In genomic region chr10:87845624-87846377, GRCh38 we compare ENCODE assay signal across 1 cellular context.
TF ChIP-seq lines count a peak whose summit lies in the region.

No MANE protein-coding gene starts in this region.

TF ChIP-seq in HEK293, 187 proteins besides CTCF, POLR2A, EP300 and RAD21 (continued from another document and continues in another):
- no peak for TF ChIP-seq ZNF18 (tag by site-specific recombination; IDR thresholded peaks at IDR 0.05)
- peak; percentile 100 for TF ChIP-seq SP7 (tag by site-specific recombination; IDR thresholded peaks at IDR 0.05)
- TF ChIP-seq FEZF1 (tag by site-specific recombination; IDR thresholded peaks at IDR 0.05) = peak; percentile 89
- TF ChIP-seq ZNF114 (tag by site-specific recombination; IDR thresholded peaks at IDR 0.05) = no peak
- no peak for TF ChIP-seq GLI4 (tag by site-specific recombination; IDR thresholded peaks at IDR 0.05)
- no peak for TF ChIP-seq ZNF404 (tag by site-specific recombination; IDR thresholded peaks at IDR 0.05)
- TF ChIP-seq ZNF24 (tag by site-specific recombination; IDR thresholded peaks at IDR 0.05) = peak; percentile 99
- TF ChIP-seq ZNF629 (tag by site-specific recombination; IDR thresholded peaks at IDR 0.05) = peak; percentile 100
- TF ChIP-seq ZBTB10 (tag by site-specific recombination; IDR thresholded peaks at IDR 0.05) = no peak
- peak; percentile 93 for TF ChIP-seq GFI1B (tag by site-specific recombination; IDR thresholded peaks at IDR 0.05)
- TF ChIP-seq ZNF596 (tag by site-specific recombination; IDR thresholded peaks at IDR 0.05) = peak; percentile 44; the same call in 1 of the 2 replicates
- peak; percentile 88 for TF ChIP-seq ZNF558 (tag by site-specific recombination; IDR thresholded peaks at IDR 0.05)
- no peak for TF ChIP-seq ZNF585B (tag by site-specific recombination; IDR thresholded peaks at IDR 0.05)
- TF ChIP-seq ZFHX2 (tag by site-specific recombination; conservative IDR thresholded peaks at IDR 0.05) = no peak
- TF ChIP-seq ZNF266 (tag by site-specific recombination; IDR thresholded peaks at IDR 0.05; ENCODE audit: low read depth) = peak; percentile 87; the same call in 1 of the 2 replicates
- TF ChIP-seq ZNF391 (tag by site-specific recombination; IDR thresholded peaks at IDR 0.05; ENCODE audit: borderline replicate concordance, low read depth) = peak; percentile 99
- no peak for TF ChIP-seq ZNF426 (tag by site-specific recombination; IDR thresholded peaks at IDR 0.05)
- TF ChIP-seq ZFP37 (tag by site-specific recombination; IDR thresholded peaks at IDR 0.05) = peak; percentile 94
- TF ChIP-seq ZSCAN5A (tag by site-specific recombination; IDR thresholded peaks at IDR 0.05) = 0 out of 2 replicates have a peak, but pooled peaks have one; percentile 71
- TF ChIP-seq MYNN (tag by site-specific recombination; IDR thresholded peaks at IDR 0.05; ENCODE audit: borderline replicate concordance) = no peak
- TF ChIP-seq ZNF513 (tag by site-specific recombination; IDR thresholded peaks at IDR 0.05) = peak; percentile 63; the same call in 1 of the 2 replicates
- no peak for TF ChIP-seq ZNF112 (tag by site-specific recombination; IDR thresholded peaks at IDR 0.05)
- no peak for TF ChIP-seq GLIS2 (tag by site-specific recombination; IDR thresholded peaks at IDR 0.05)
- TF ChIP-seq ZNF654 (tag by site-specific recombination; IDR thresholded peaks at IDR 0.05; ENCODE audit: low read depth) = peak; percentile 42
- TF ChIP-seq ZSCAN16 (tag by site-specific recombination; IDR thresholded peaks at IDR 0.05) = no peak
- no peak for TF ChIP-seq REST (tag by site-specific recombination; IDR thresholded peaks at IDR 0.05)
- 0 out of 2 replicates have a peak, but pooled peaks have one; percentile 42 for TF ChIP-seq ZNF19 (tag by site-specific recombination; IDR thresholded peaks at IDR 0.05; ENCODE audit: low read depth)
- TF ChIP-seq KLF10 (tag by site-specific recombination; IDR thresholded peaks at IDR 0.05) = peak; percentile 97
- TF ChIP-seq ZNF140 (tag by site-specific recombination; IDR thresholded peaks at IDR 0.05) = no peak
- peak; percentile 85 for TF ChIP-seq SP3 (tag by site-specific recombination; IDR thresholded peaks at IDR 0.05)
- no peak for TF ChIP-seq MEIS1 (CRISPR knock-in tag; IDR thresholded peaks at IDR 0.05; ENCODE audit: borderline replicate concordance)
- TF ChIP-seq ZNF624 (tag by site-specific recombination; IDR thresholded peaks at IDR 0.05) = no peak
- TF ChIP-seq ZNF830 (tag by site-specific recombination; IDR thresholded peaks at IDR 0.05; ENCODE audit: low read depth) = no peak
- peak; percentile 45; the same call in 1 of the 2 replicates for TF ChIP-seq MZF1 (tag by site-specific recombination; IDR thresholded peaks at IDR 0.05; ENCODE audit: borderline replicate concordance)
- peak; percentile 63; the same call in 1 of the 2 replicates for TF ChIP-seq RBAK (tag by site-specific recombination; IDR thresholded peaks at IDR 0.05)
- no peak for TF ChIP-seq ZNF510 (tag by site-specific recombination; IDR thresholded peaks at IDR 0.05; ENCODE audit: insufficient replicate concordance)
- TF ChIP-seq SETDB1 (IDR thresholded peaks at IDR 0.05; ENCODE audit: insufficient read length, low read length) = no peak
- no peak for TF ChIP-seq ZNF621 (tag by site-specific recombination; IDR thresholded peaks at IDR 0.05)
- TF ChIP-seq ZBTB21 (tag by site-specific recombination; IDR thresholded peaks at IDR 0.05) = peak; percentile 97
- TF ChIP-seq ZNF16 (tag by site-specific recombination; IDR thresholded peaks at IDR 0.05; ENCODE audit: low read depth) = no peak
- peak; percentile 74; the same call in 1 of the 2 replicates for TF ChIP-seq HOXD13 (CRISPR knock-in tag; IDR thresholded peaks at IDR 0.05; ENCODE audit: borderline replicate concordance)
- no peak for TF ChIP-seq ZNF837 (tag by site-specific recombination; IDR thresholded peaks at IDR 0.05)
- TF ChIP-seq ZNF223 (tag by site-specific recombination; IDR thresholded peaks at IDR 0.05) = no peak
- TF ChIP-seq YY2 (tag by site-specific recombination; IDR thresholded peaks at IDR 0.05) = no peak; the same call in 1 of the 2 replicates
- TF ChIP-seq ZSCAN30 (tag by site-specific recombination; IDR thresholded peaks at IDR 0.05) = peak; percentile 93
- TF ChIP-seq ZNF677 (tag by site-specific recombination; IDR thresholded peaks at IDR 0.05) = no peak
- TF ChIP-seq ZNF791 (tag by site-specific recombination; IDR thresholded peaks at IDR 0.05) = peak; percentile 78; the same call in 1 of the 2 replicates
- peak; percentile 37; the same call in 1 of the 2 replicates for TF ChIP-seq ZNF660 (tag by site-specific recombination; IDR thresholded peaks at IDR 0.05)
- peak; percentile 93 for TF ChIP-seq PATZ1 (tag by site-specific recombination; IDR thresholded peaks at IDR 0.05)
- peak; percentile 87 for TF ChIP-seq ZNF394 (tag by site-specific recombination; IDR thresholded peaks at IDR 0.05; ENCODE audit: borderline replicate concordance)
- no peak for TF ChIP-seq ZNF645 (tag by site-specific recombination; IDR thresholded peaks at IDR 0.05)
- peak; percentile 76 for TF ChIP-seq ZNF561 (tag by site-specific recombination; IDR thresholded peaks at IDR 0.05; ENCODE audit: borderline replicate concordance)
- TF ChIP-seq ZBTB48 (tag by site-specific recombination; IDR thresholded peaks at IDR 0.05) = no peak
- no peak for TF ChIP-seq ZNF121 (tag by site-specific recombination; IDR thresholded peaks at IDR 0.05)
- TF ChIP-seq ZNF280C (tag by site-specific recombination; IDR thresholded peaks at IDR 0.05) = no peak
- TF ChIP-seq ZNF132 (tag by site-specific recombination; IDR thresholded peaks at IDR 0.05; ENCODE audit: borderline replicate concordance) = no peak
- TF ChIP-seq BCL11B (tag by site-specific recombination; IDR thresholded peaks at IDR 0.05; ENCODE audit: low read depth) = peak; percentile 92; the same call in 1 of the 2 replicates
